ENCODE assay signal across 1 cellular context in the genomic region with DNA sequence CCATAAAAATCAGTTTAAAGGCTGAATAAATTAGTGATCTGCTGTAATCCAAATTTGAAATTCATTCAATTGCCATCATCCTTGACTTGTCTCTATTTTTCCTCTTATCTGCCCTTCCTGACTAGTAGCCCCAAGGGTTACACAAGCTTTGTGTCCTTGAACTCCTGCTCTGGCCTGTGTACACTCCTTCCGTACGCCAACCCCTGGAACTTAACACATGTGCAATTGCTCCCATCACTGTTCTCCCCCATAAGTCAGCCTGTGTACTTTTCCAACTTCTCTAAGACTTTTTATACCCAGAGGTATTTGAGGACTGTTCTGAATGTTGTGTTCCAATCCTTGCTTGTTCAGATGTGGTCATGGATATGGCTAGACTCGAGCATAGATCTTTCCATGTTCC.
TF ChIP-seq lines count a peak whose summit lies in the region.

No MANE protein-coding gene starts in this region.

TF ChIP-seq in HepG2, 621 proteins besides CTCF, POLR2A, EP300 and RAD21 (continued from another document and continues in another):
- TF ChIP-seq ZNF740 (CRISPR knock-in tag; IDR thresholded peaks at IDR 0.05), result no peak
- TF ChIP-seq ZNF558 (CRISPR knock-in tag; IDR thresholded peaks at IDR 0.05; ENCODE audit: borderline replicate concordance), result no peak
- TF ChIP-seq, protein P1, sequence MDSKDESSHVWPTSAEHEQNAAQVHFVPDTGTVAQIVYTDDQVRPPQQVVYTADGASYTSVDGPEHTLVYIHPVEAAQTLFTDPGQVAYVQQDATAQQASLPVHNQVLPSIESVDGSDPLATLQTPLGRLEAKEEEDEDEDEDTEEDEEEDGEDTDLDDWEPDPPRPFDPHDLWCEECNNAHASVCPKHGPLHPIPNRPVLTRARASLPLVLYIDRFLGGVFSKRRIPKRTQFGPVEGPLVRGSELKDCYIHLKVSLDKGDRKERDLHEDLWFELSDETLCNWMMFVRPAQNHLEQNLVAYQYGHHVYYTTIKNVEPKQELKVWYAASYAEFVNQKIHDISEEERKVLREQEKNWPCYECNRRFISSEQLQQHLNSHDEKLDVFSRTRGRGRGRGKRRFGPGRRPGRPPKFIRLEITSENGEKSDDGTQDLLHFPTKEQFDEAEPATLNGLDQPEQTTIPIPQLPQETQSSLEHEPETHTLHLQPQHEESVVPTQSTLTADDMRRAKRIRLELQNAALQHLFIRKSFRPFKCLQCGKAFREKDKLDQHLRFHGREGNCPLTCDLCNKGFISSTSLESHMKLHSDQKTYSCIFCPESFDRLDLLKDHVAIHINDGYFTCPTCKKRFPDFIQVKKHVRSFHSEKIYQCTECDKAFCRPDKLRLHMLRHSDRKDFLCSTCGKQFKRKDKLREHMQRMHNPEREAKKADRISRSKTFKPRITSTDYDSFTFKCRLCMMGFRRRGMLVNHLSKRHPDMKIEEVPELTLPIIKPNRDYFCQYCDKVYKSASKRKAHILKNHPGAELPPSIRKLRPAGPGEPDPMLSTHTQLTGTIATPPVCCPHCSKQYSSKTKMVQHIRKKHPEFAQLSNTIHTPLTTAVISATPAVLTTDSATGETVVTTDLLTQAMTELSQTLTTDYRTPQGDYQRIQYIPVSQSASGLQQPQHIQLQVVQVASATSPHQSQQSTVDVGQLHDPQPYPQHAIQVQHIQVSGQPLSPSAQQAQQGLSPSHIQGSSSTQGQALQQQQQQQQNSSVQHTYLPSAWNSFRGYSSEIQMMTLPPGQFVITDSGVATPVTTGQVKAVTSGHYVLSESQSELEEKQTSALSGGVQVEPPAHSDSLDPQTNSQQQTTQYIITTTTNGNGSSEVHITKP (CRISPR knock-in tag; IDR thresholded peaks at IDR 0.05; ENCODE audit: low read depth), result peak; percentile 67; the same call in 1 of the 2 replicates
- TF ChIP-seq ELF3 (CRISPR knock-in tag; IDR thresholded peaks at IDR 0.05), result peak; percentile 49
- TF ChIP-seq SAP130 (CRISPR knock-in tag; IDR thresholded peaks at IDR 0.05; ENCODE audit: low read depth), result 0 out of 2 replicates have a peak, but pooled peaks have one; percentile 18
- no peak for TF ChIP-seq ATAD3A (CRISPR knock-in tag; IDR thresholded peaks at IDR 0.05)
- TF ChIP-seq CREM (IDR thresholded peaks at IDR 0.05), result peak; percentile 26; the same call in 1 of the 2 replicates
- no peak for TF ChIP-seq CREM (CRISPR knock-in tag; IDR thresholded peaks at IDR 0.05)
- no peak for TF ChIP-seq GABPA (IDR thresholded peaks at IDR 0.05; ENCODE audit: low read depth, low read length)
- TF ChIP-seq GABPA (CRISPR knock-in tag; IDR thresholded peaks at IDR 0.05; ENCODE audit: low read depth), result peak; percentile 52; the same call in 1 of the 2 replicates
- peak; percentile 33; the same call in 1 of the 2 replicates for TF ChIP-seq ISL2 (CRISPR knock-in tag; IDR thresholded peaks at IDR 0.05)
- TF ChIP-seq ZNF839 (CRISPR knock-in tag; IDR thresholded peaks at IDR 0.05; ENCODE audit: borderline replicate concordance), result no peak
- no peak for TF ChIP-seq ZNF17 (CRISPR knock-in tag; IDR thresholded peaks at IDR 0.05)
- TF ChIP-seq ZNF224 (CRISPR knock-in tag; IDR thresholded peaks at IDR 0.05), result no peak
- no peak for TF ChIP-seq SETDB1 (CRISPR knock-in tag; IDR thresholded peaks at IDR 0.05; ENCODE audit: borderline replicate concordance)
- TF ChIP-seq ZMYM4 (CRISPR knock-in tag; IDR thresholded peaks at IDR 0.05), result peak; percentile 91
- TF ChIP-seq HOXA5 (CRISPR knock-in tag; IDR thresholded peaks at IDR 0.05), result peak; percentile 67; the same call in 1 of the 2 replicates
- TF ChIP-seq, protein P2, sequence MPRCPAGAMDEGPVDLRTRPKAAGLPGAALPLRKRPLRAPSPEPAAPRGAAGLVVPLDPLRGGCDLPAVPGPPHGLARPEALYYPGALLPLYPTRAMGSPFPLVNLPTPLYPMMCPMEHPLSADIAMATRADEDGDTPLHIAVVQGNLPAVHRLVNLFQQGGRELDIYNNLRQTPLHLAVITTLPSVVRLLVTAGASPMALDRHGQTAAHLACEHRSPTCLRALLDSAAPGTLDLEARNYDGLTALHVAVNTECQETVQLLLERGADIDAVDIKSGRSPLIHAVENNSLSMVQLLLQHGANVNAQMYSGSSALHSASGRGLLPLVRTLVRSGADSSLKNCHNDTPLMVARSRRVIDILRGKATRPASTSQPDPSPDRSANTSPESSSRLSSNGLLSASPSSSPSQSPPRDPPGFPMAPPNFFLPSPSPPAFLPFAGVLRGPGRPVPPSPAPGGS (CRISPR knock-in tag; IDR thresholded peaks at IDR 0.05), result no peak
- 0 out of 2 replicates have a peak, but pooled peaks have one; percentile 19 for TF ChIP-seq ZBTB10 (CRISPR knock-in tag; IDR thresholded peaks at IDR 0.05; ENCODE audit: borderline replicate concordance)
- TF ChIP-seq SIX1 (CRISPR knock-in tag; IDR thresholded peaks at IDR 0.05; ENCODE audit: borderline replicate concordance), result no peak
- no peak for TF ChIP-seq NFKB2 (CRISPR knock-in tag; IDR thresholded peaks at IDR 0.05; ENCODE audit: borderline replicate concordance)
- TF ChIP-seq ARNT (IDR thresholded peaks at IDR 0.05), result no peak
- no peak for TF ChIP-seq TAF15 (IDR thresholded peaks at IDR 0.05; ENCODE audit: low read depth, low read length, poor library complexity, severe bottlenecking)
- TF ChIP-seq, protein P3, sequence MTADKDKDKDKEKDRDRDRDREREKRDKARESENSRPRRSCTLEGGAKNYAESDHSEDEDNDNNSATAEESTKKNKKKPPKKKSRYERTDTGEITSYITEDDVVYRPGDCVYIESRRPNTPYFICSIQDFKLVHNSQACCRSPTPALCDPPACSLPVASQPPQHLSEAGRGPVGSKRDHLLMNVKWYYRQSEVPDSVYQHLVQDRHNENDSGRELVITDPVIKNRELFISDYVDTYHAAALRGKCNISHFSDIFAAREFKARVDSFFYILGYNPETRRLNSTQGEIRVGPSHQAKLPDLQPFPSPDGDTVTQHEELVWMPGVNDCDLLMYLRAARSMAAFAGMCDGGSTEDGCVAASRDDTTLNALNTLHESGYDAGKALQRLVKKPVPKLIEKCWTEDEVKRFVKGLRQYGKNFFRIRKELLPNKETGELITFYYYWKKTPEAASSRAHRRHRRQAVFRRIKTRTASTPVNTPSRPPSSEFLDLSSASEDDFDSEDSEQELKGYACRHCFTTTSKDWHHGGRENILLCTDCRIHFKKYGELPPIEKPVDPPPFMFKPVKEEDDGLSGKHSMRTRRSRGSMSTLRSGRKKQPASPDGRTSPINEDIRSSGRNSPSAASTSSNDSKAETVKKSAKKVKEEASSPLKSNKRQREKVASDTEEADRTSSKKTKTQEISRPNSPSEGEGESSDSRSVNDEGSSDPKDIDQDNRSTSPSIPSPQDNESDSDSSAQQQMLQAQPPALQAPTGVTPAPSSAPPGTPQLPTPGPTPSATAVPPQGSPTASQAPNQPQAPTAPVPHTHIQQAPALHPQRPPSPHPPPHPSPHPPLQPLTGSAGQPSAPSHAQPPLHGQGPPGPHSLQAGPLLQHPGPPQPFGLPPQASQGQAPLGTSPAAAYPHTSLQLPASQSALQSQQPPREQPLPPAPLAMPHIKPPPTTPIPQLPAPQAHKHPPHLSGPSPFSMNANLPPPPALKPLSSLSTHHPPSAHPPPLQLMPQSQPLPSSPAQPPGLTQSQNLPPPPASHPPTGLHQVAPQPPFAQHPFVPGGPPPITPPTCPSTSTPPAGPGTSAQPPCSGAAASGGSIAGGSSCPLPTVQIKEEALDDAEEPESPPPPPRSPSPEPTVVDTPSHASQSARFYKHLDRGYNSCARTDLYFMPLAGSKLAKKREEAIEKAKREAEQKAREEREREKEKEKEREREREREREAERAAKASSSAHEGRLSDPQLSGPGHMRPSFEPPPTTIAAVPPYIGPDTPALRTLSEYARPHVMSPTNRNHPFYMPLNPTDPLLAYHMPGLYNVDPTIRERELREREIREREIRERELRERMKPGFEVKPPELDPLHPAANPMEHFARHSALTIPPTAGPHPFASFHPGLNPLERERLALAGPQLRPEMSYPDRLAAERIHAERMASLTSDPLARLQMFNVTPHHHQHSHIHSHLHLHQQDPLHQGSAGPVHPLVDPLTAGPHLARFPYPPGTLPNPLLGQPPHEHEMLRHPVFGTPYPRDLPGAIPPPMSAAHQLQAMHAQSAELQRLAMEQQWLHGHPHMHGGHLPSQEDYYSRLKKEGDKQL (CRISPR knock-in tag; IDR thresholded peaks at IDR 0.05; ENCODE audit: low read depth), result no peak
- no peak for TF ChIP-seq ARID2 (CRISPR knock-in tag; IDR thresholded peaks at IDR 0.05; ENCODE audit: borderline replicate concordance)
- TF ChIP-seq, protein P4, sequence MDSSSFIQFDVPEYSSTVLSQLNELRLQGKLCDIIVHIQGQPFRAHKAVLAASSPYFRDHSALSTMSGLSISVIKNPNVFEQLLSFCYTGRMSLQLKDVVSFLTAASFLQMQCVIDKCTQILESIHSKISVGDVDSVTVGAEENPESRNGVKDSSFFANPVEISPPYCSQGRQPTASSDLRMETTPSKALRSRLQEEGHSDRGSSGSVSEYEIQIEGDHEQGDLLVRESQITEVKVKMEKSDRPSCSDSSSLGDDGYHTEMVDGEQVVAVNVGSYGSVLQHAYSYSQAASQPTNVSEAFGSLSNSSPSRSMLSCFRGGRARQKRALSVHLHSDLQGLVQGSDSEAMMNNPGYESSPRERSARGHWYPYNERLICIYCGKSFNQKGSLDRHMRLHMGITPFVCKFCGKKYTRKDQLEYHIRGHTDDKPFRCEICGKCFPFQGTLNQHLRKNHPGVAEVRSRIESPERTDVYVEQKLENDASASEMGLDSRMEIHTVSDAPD (CRISPR knock-in tag; IDR thresholded peaks at IDR 0.05), result no peak
- TF ChIP-seq NR2C2 (CRISPR knock-in tag; IDR thresholded peaks at IDR 0.05; ENCODE audit: borderline replicate concordance), result peak; percentile 86
- TF ChIP-seq FOXM1 (CRISPR knock-in tag; IDR thresholded peaks at IDR 0.05), result no peak
- TF ChIP-seq, protein P5, sequence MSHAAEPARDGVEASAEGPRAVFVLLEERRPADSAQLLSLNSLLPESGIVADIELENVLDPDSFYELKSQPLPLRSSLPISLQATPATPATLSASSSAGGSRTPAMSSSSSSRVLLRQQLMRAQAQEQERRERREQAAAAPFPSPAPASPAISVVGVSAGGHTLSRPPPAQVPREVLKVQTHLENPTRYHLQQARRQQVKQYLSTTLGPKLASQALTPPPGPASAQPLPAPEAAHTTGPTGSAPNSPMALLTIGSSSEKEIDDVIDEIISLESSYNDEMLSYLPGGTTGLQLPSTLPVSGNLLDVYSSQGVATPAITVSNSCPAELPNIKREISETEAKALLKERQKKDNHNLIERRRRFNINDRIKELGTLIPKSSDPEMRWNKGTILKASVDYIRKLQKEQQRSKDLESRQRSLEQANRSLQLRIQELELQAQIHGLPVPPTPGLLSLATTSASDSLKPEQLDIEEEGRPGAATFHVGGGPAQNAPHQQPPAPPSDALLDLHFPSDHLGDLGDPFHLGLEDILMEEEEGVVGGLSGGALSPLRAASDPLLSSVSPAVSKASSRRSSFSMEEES (CRISPR knock-in tag; IDR thresholded peaks at IDR 0.05), result no peak
- TF ChIP-seq NONO (IDR thresholded peaks at IDR 0.05), result no peak
- no peak for TF ChIP-seq NONO (CRISPR knock-in tag; conservative IDR thresholded peaks at IDR 0.05)
- no peak for TF ChIP-seq NFYC (CRISPR knock-in tag; IDR thresholded peaks at IDR 0.05)
- TF ChIP-seq BCL6 (CRISPR knock-in tag; IDR thresholded peaks at IDR 0.05), result peak; percentile 54; the same call in 1 of the 2 replicates
- no peak for TF ChIP-seq GTF3A (CRISPR knock-in tag; conservative IDR thresholded peaks at IDR 0.05)
- no peak for TF ChIP-seq E2F1 (CRISPR knock-in tag; IDR thresholded peaks at IDR 0.05)
- TF ChIP-seq, protein P6, sequence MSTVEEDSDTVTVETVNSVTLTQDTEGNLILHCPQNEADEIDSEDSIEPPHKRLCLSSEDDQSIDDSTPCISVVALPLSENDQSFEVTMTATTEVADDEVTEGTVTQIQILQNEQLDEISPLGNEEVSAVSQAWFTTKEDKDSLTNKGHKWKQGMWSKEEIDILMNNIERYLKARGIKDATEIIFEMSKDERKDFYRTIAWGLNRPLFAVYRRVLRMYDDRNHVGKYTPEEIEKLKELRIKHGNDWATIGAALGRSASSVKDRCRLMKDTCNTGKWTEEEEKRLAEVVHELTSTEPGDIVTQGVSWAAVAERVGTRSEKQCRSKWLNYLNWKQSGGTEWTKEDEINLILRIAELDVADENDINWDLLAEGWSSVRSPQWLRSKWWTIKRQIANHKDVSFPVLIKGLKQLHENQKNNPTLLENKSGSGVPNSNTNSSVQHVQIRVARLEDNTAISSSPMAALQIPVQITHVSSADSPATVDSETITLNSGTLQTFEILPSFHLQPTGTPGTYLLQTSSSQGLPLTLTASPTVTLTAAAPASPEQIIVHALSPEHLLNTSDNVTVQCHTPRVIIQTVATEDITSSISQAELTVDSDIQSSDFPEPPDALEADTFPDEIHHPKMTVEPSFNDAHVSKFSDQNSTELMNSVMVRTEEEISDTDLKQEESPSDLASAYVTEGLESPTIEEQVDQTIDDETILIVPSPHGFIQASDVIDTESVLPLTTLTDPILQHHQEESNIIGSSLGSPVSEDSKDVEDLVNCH (CRISPR knock-in tag; IDR thresholded peaks at IDR 0.05), result no peak
- no peak for TF ChIP-seq ZEB1 (IDR thresholded peaks at IDR 0.05; ENCODE audit: insufficient replicate concordance, low read depth)
- TF ChIP-seq ZBTB3 (CRISPR knock-in tag; IDR thresholded peaks at IDR 0.05; ENCODE audit: borderline replicate concordance, low read depth), result no peak
- no peak for TF ChIP-seq ZNF230 (CRISPR knock-in tag; IDR thresholded peaks at IDR 0.05)
- TF ChIP-seq ZNF431 (CRISPR knock-in tag; IDR thresholded peaks at IDR 0.05; ENCODE audit: borderline replicate concordance, low read depth), result no peak
- peak; percentile 55 for TF ChIP-seq CBX1 (IDR thresholded peaks at IDR 0.05; ENCODE audit: low read depth)
